Comparison of ENCODE assay signal across 8 cellular contexts in the genomic region with DNA sequence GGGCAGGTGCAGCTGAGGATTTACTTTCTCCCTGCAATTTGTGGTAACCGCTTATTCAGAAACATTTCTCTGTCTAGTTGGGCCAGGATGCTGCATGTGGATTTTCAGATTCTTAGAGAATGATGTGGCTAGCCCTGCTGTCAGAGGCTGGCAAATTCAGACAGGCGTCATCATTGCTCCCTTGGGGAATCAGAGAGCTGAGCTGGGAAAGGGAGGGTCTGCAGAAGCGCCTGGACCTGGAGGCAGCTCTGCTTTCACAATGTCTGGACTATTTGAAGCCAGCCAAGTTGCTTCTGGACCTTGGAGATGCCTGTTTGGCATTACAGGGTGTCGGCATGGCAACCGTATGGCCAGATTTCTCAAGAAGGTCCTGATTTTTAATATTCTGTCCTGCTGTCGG. TPM values are rescaled to one million over a fixed set of nuclear protein-coding genes. Genes with fewer than 3 reads are reported as not detected.
DNase-seq lines count a peak whose midpoint lies in the region; ATAC-seq and TF ChIP-seq lines count a peak whose summit lies in the region.

No MANE protein-coding gene starts in this region.

- peak overlapping the region; percentile 60 for H3K27ac Mint-ChIP-seq in HFFc6

- no peaks in the 10 kb centered on the region for H3K9me3 Mint-ChIP-seq in HFFc6

- peaks cover 17% of the 10 kb centered on the region for H3K27me3 Mint-ChIP-seq in HFFc6 (ENCODE audit: insufficient read depth)

- H3K9ac ChIP-seq in subcutaneous abdominal adipose tissue (ENCODE audit: low read length in 5 of 5) = no peak overlapping the region

- peak overlapping the region in 1 of 5 donors; percentile 12 for H3K4me3 ChIP-seq in subcutaneous abdominal adipose tissue (ENCODE audit: low read depth in 1 of 5, low read length in 5 of 5)

- H3K27ac ChIP-seq in subcutaneous abdominal adipose tissue (ENCODE audit: low read depth, low read length) = peak overlapping the region; percentile 47

- H3K4me3 Mint-ChIP-seq in HFFc6 = no peak overlapping the region

- DNase-seq in HFFc6 = peak; percentile 83
- DNase-seq in SW480 (ENCODE audit: low spot score) = peak; percentile 42
- peak; percentile 22 for DNase-seq in glomerular visceral epithelial cell (ENCODE audit: extremely low spot score)
- DNase-seq in stimulated activated CD4-positive, alpha-beta T cell treated with anti-CD3 and anti-CD28 coated beads, Interleukin-4, amount 100 ng/mL, for 24 hours = no peak
- no peak for DNase-seq in GM20000 (ENCODE audit: low spot score)

- H3K4me1 Mint-ChIP-seq in HFFc6 (ENCODE audit: low read depth) = peaks cover 27% of the 10 kb centered on the region

- no peaks in the 10 kb centered on the region for H3K36me3 Mint-ChIP-seq in HFFc6 (ENCODE audit: low read depth)

- peaks cover 0 to 31% (median 14%) of the 10 kb centered on the region in 5 donors for H3K27me3 ChIP-seq in subcutaneous abdominal adipose tissue (ENCODE audit: control insufficient read depth in 5 of 5, insufficient read depth in 4 of 5, low read length in 5 of 5)

- H3K9me3 ChIP-seq in subcutaneous abdominal adipose tissue (ENCODE audit: control insufficient read depth in 5 of 5, low read length in 5 of 5) = no peaks in the 10 kb centered on the region

- peaks cover 9 to 50% (median 38%) of the 10 kb centered on the region in 5 donors for H3K4me1 ChIP-seq in subcutaneous abdominal adipose tissue (ENCODE audit: control insufficient read depth in 5 of 5, insufficient read depth in 5 of 5, low read length in 5 of 5)

- TF ChIP-seq CTCF in HFFc6 (IDR thresholded peaks at IDR 0.05) (no peak), GM20000 (IDR thresholded peaks at IDR 0.05; ENCODE audit: extremely low read depth, missing control alignments) (no peak)

- ATAC-seq in HG02610 (IDR thresholded peaks at IDR 0.05; ENCODE audit: unreplicated experiment) (no peak), GM18870 (IDR thresholded peaks at IDR 0.05; ENCODE audit: unreplicated experiment) (no peak)

- H3K36me3 ChIP-seq in subcutaneous abdominal adipose tissue (ENCODE audit: control insufficient read depth in 5 of 5, insufficient read depth in 5 of 5, low read length in 5 of 5) = no peaks in the 10 kb centered on the region

RNA-seq across cellular contexts. Expression of gene GALNT16, which starts 3.4 kb away (rescaled TPM):
- total RNA-seq in HFFc6 (2021; fragmentation: NEBNext Ultra II Directional; extraction: Animal tissue kit (Norgen Biotek cat#: 25700)) = under 1 TPM; 0.11 to 0.38 (median 0.24) TPM

Comparison
In these comparisons a context has a peak if more than half of its experiments do, and no peak if none do; other contexts are left out.
1. DNase-seq: peak in HFFc6 (single experiment), SW480 (single experiment) and glomerular visceral epithelial cell (single experiment); none in stimulated activated CD4-positive, alpha-beta T cell treated with anti-CD3 and anti-CD28 coated beads, Interleukin-4, amount 100 ng/mL, for 24 hours (single experiment) and GM20000 (single experiment).